In the genomic region with DNA sequence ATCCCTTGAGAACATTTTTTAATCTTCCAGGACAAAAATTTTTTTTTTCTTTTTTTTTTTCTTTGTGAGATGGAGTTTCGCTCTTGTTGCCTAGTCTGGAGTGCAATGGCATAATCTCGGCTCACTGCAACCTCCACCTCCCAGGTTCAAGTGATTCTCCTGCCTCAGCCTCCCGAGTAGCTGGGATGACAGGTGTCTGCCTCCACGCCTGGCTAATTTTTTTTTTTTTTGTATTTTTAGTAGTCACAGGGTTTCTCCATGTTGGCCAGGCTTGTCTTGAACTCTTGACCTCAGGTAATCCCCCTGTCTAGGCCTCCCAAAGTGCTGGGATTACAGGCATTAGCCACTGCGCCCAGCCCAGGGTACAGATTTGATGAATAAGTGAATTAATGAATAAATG, we compare ENCODE assay signal across 6 cellular contexts. TPM values are rescaled to one million over a fixed set of nuclear protein-coding genes. Genes with fewer than 3 reads are reported as not detected.
"Had no signal": no experiment of that assay in that cellular context is flagged by ENCODE, and none has a peak within 500 bp of the region (broad histone marks: within the 10 kb centered on the region; RNA-seq: fewer than 3 reads in every experiment).

No MANE protein-coding gene starts in this region.

RNA-seq across cellular contexts. Expression of a gene that starts 22.5 kb away (rescaled TPM):
- total RNA-seq: subcutaneous adipose tissue, testis, thoracic aorta, thyroid gland, upper lobe of right lung, ureter had no signal
